ENCODE assay signal across 18 cellular contexts in genomic region chr5:16980983-16981382, GRCh38. TPM values are rescaled to one million over a fixed set of nuclear protein-coding genes. Genes with fewer than 3 reads are reported as not detected.
A peak's percentile ranks its signal among the peaks of the same experiment; 100 is the strongest.
DNase-seq lines count a peak whose midpoint lies in the region; ATAC-seq and TF ChIP-seq lines count a peak whose summit lies in the region.
"Had no signal": no experiment of that assay in that cellular context is flagged by ENCODE, and none has a peak within 500 bp of the region (broad histone marks: within the 10 kb centered on the region; RNA-seq: fewer than 3 reads in every experiment).

No MANE protein-coding gene starts in this region.

- H3K36me3 ChIP-seq in HEK293 (ENCODE audit: control insufficient read depth in 2 of 2, insufficient read depth in 1 of 2, low read length in 2 of 2) (no peaks in the 10 kb centered on the region; a peak in 1 of 3 replicates), hepatocyte (replicated peaks; ENCODE audit: insufficient read depth, low read depth) (no peaks in the 10 kb centered on the region)
- H3K36me3 ChIP-seq: BE2C, HAP-1 had no signal

- H4K20me1 ChIP-seq in hepatocyte (ENCODE audit: insufficient read depth, poor library complexity, severe bottlenecking): no peaks in the 10 kb centered on the region

- H2AFZ ChIP-seq in hepatocyte: no peak overlapping the region

- no peak overlapping the region for H3K4me2 ChIP-seq in hepatocyte

- H3K9me3 ChIP-seq in HEK293 (ENCODE audit: control insufficient read depth, insufficient read depth, low read depth, low read length) (no peaks in the 10 kb centered on the region), hepatocyte (ENCODE audit: low read depth) (no peaks in the 10 kb centered on the region)
- H3K9me3 ChIP-seq in CD4-positive, alpha-beta T cell (ENCODE audit: control insufficient read depth, low read length): no peaks in the 10 kb centered on the region
- H3K9me3 ChIP-seq: BE2C, HAP-1 had no signal

- no peaks in the 10 kb centered on the region for H3K27me3 Mint-ChIP-seq in activated CD8-positive, alpha-beta T cell treated with anti-CD3 and anti-CD28 coated beads, Interleukin-2, amount 10 ng/mL, durations not matched to agents 7 days and 5 days (ENCODE audit: low read depth)
- H3K27me3 Mint-ChIP-seq in CD4-positive, alpha-beta T cell: no peaks in the 10 kb centered on the region

- no peaks in the 10 kb centered on the region for H3K27me3 ChIP-seq in hepatocyte
- no peaks in the 10 kb centered on the region for H3K27me3 ChIP-seq in CD4-positive, alpha-beta T cell (ENCODE audit: control insufficient read depth, insufficient read depth, low read length)
- H3K27me3 ChIP-seq: BE2C had no signal

- POLR2A ChIA-PET in HEK293 (lab: Yijun Ruan, JAX): interaction anchor here (0.6 kb wide), 1 partner anchor 91 kb away, joined by 9 read pairs; no protein-coding TSS in a partner anchor
- POLR2A ChIA-PET in activated CD8-positive, alpha-beta T cell treated with anti-CD3 and anti-CD28 coated beads, Interleukin-2, amount 10 ng/mL, durations not matched to agents 7 days and 5 days (lab: Charles Lee): no interaction called here
- POLR2A ChIA-PET in CD4-positive, alpha-beta T cell (lab: Charles Lee): no interaction called here

- H3K36me3 Mint-ChIP-seq in activated CD8-positive, alpha-beta T cell treated with anti-CD3 and anti-CD28 coated beads, Interleukin-2, amount 10 ng/mL, durations not matched to agents 7 days and 5 days (ENCODE audit: low read depth): no peaks in the 10 kb centered on the region
- no peaks in the 10 kb centered on the region for H3K36me3 Mint-ChIP-seq in CD4-positive, alpha-beta T cell (ENCODE audit: low read depth)
- H3K36me3 Mint-ChIP-seq: CD8-positive, alpha-beta T cell had no signal

- no peaks in the 10 kb centered on the region for H3K9me2 ChIP-seq in hepatocyte (replicated peaks; ENCODE audit: insufficient read depth)

- TF ChIP-seq CTCF in HEK293 (tag by site-specific recombination; IDR thresholded peaks at IDR 0.05) (no peak), hepatocyte (IDR thresholded peaks at IDR 0.05; ENCODE audit: poor library complexity) (no peak)
- no peak for TF ChIP-seq CTCF in CD4-positive, alpha-beta T cell (IDR thresholded peaks at IDR 0.05)

- in situ Hi-C loops in Caki2 (cut with HindIII; ENCODE audit: low pct_unique_long_range_greater_than_20kb, low sequenced_read_pairs): no loop called here

- no peak overlapping the region for H3K27ac ChIP-seq in HEK293 (ENCODE audit: extremely low read depth, low read depth, low read length)
- no peak overlapping the region for H3K27ac ChIP-seq in hepatocyte
- no peak overlapping the region for H3K27ac ChIP-seq in CD4-positive, alpha-beta T cell (ENCODE audit: low read depth, low read length)

- no peaks in the 10 kb centered on the region for H3K9me3 Mint-ChIP-seq in activated CD8-positive, alpha-beta T cell treated with anti-CD3 and anti-CD28 coated beads, Interleukin-2, amount 10 ng/mL, durations not matched to agents 7 days and 5 days (ENCODE audit: insufficient read depth)
- no peaks in the 10 kb centered on the region for H3K9me3 Mint-ChIP-seq in CD4-positive, alpha-beta T cell
- H3K9me3 Mint-ChIP-seq: CD8-positive, alpha-beta T cell had no signal

- H3K79me2 ChIP-seq in hepatocyte: no peaks in the 10 kb centered on the region

- H3K4me3 ChIP-seq in HEK293 (ENCODE audit: low read depth, low read length) (no peak overlapping the region), hepatocyte (no peak overlapping the region)
- H3K4me3 ChIP-seq: HAP-1 had no signal

- no peak overlapping the region for H3K27ac Mint-ChIP-seq in activated CD8-positive, alpha-beta T cell treated with anti-CD3 and anti-CD28 coated beads, Interleukin-2, amount 10 ng/mL, durations not matched to agents 7 days and 5 days
- H3K27ac Mint-ChIP-seq in CD4-positive, alpha-beta T cell: no peak overlapping the region
- H3K27ac Mint-ChIP-seq: CD8-positive, alpha-beta T cell had no signal

- intact Hi-C loops in CD4-positive, alpha-beta T cell (cut with DNase I, micrococcal nuclease): no loop called here

- no peak overlapping the region for H3K4me3 Mint-ChIP-seq in activated CD8-positive, alpha-beta T cell treated with anti-CD3 and anti-CD28 coated beads, Interleukin-2, amount 10 ng/mL, durations not matched to agents 7 days and 5 days
- H3K4me3 Mint-ChIP-seq in CD4-positive, alpha-beta T cell: no peak overlapping the region
- H3K4me3 Mint-ChIP-seq: CD8-positive, alpha-beta T cell had no signal

- H3K4me1 ChIP-seq in HEK293 (ENCODE audit: control insufficient read depth, insufficient read depth, low read length) (no peaks in the 10 kb centered on the region), hepatocyte (ENCODE audit: insufficient read depth) (no peaks in the 10 kb centered on the region)
- H3K4me1 ChIP-seq: BE2C, HAP-1 had no signal

- H3K4me1 Mint-ChIP-seq in activated CD8-positive, alpha-beta T cell treated with anti-CD3 and anti-CD28 coated beads, Interleukin-2, amount 10 ng/mL, durations not matched to agents 7 days and 5 days (ENCODE audit: low read depth): no peaks in the 10 kb centered on the region
- no peaks in the 10 kb centered on the region for H3K4me1 Mint-ChIP-seq in CD4-positive, alpha-beta T cell (ENCODE audit: low read depth)

- DNase-seq in Caki2 (ENCODE audit: low read depth): peak; percentile 66
- DNase-seq in RPMI7951 (ENCODE audit: low read depth): peak; percentile 50
- peak; percentile 17 for DNase-seq in kidney glomerular epithelial cell (lab: John Stamatoyannopoulos, UW)
- no peak for DNase-seq in hepatocyte (ENCODE audit: low spot score)
- no peak for DNase-seq in activated CD8-positive, alpha-beta T cell treated with anti-CD3 and anti-CD28 coated beads, Interleukin-2, amount 10 ng/mL, durations not matched to agents 7 days and 5 days
- DNase-seq in CD4-positive, alpha-beta T cell: no peak
- DNase-seq: BE2C; CD8-positive, alpha-beta T cell; DMS 273 treated with DMSO at 0.1 percent for 48 hours; KBM-7; NCI-H1417 treated with DMSO at 0.1 percent for 48 hours; NCI-H2029; NCI-H510A treated with DMSO at 0.1 percent for 48 hours; T-helper 2 cell had no signal

- CTCF ChIA-PET in HEK293 (lab: Yijun Ruan, JAX): no interaction called here
- CTCF ChIA-PET in activated CD8-positive, alpha-beta T cell treated with anti-CD3 and anti-CD28 coated beads, Interleukin-2, amount 10 ng/mL, durations not matched to agents 7 days and 5 days (lab: Charles Lee): no interaction called here
- CTCF ChIA-PET in CD4-positive, alpha-beta T cell (lab: Charles Lee): interaction anchor here (0.6 kb wide), 1 partner anchor 23 kb away, joined by 4 read pairs; no protein-coding TSS in a partner anchor

- no peak for ATAC-seq in activated CD8-positive, alpha-beta T cell treated with anti-CD3 and anti-CD28 coated beads, Interleukin-2, amount 10 ng/mL, durations not matched to agents 7 days and 5 days
- ATAC-seq in CD4-positive, alpha-beta T cell (ENCODE audit: poor library complexity): no peak
- no peak for ATAC-seq in HG02938 (IDR thresholded peaks at IDR 0.05; ENCODE audit: unreplicated experiment)
- ATAC-seq: CD8-positive, alpha-beta T cell; Right ventricle myocardium inferior had no signal

- WGBS in hepatocyte (ENCODE audit: low lambda C conversion rate, missing lambda C conversion rate): 52% methylated on average over 3 of the region's 3 CpGs

TF ChIP-seq in HEK293, 187 proteins besides CTCF, POLR2A, EP300 and RAD21:
- TF ChIP-seq ZNF362 (tag by site-specific recombination; IDR thresholded peaks at IDR 0.05): peak; percentile 19; the same call in 1 of the 2 replicates
- no peak for TF ChIP-seq PRDM4 (tag by site-specific recombination; IDR thresholded peaks at IDR 0.05)
- TF ChIP-seq PRDM1 (tag by site-specific recombination; IDR thresholded peaks at IDR 0.05): no peak

RNA-seq across cellular contexts. Expression of gene MYO10, which starts 44.9 kb away (rescaled TPM):
- total RNA-seq in Caki2 (2014; rRNA removed; shearing (Covaris generic); ENCODE audit: low replicate concordance): 27.8 and 44.0 TPM in 2 replicates
- 16.5 and 17.2 TPM in 2 replicates for total RNA-seq in RPMI7951 (2014; rRNA removed; shearing (Covaris generic))
- 32.3 and 33.7 TPM in 2 replicates for total RNA-seq in hepatocyte
- polyA plus RNA-seq in hepatocyte: 52.4 and 53.2 TPM in 2 replicates
- total RNA-seq in activated CD8-positive, alpha-beta T cell treated with anti-CD3 and anti-CD28 coated beads, Interleukin-2, amount 10 ng/mL, durations not matched to agents 7 days and 5 days: not detected
- total RNA-seq in CD4-positive, alpha-beta T cell: not detected
- total RNA-seq: CD8-positive, alpha-beta T cell had no signal

Comparison
In these comparisons a context has a peak if more than half of its experiments do, and no peak if none do; other contexts are left out.
1. DNase-seq: peak in Caki2 (single experiment), RPMI7951 (single experiment) and kidney glomerular epithelial cell (single experiment); none in hepatocyte (single experiment), activated CD8-positive, alpha-beta T cell treated with anti-CD3 and anti-CD28 coated beads, Interleukin-2, amount 10 ng/mL, durations not matched to agents 7 days and 5 days (single experiment) and CD4-positive, alpha-beta T cell (0 of 10).
2. RNA of gene MYO10, which starts 44.9 kb away (total RNA-seq): 27.8 to 44.0 TPM in Caki2, 32.3 to 33.7 TPM in hepatocyte and 16.5 to 17.2 TPM in RPMI7951; not detected in CD4-positive, alpha-beta T cell and not detected in activated CD8-positive, alpha-beta T cell treated with anti-CD3 and anti-CD28 coated beads, Interleukin-2, amount 10 ng/mL, durations not matched to agents 7 days and 5 days; every median in the first group is over 10 times any median in the second.